7 cellular contexts compared by ENCODE assay signal in the genomic region with DNA sequence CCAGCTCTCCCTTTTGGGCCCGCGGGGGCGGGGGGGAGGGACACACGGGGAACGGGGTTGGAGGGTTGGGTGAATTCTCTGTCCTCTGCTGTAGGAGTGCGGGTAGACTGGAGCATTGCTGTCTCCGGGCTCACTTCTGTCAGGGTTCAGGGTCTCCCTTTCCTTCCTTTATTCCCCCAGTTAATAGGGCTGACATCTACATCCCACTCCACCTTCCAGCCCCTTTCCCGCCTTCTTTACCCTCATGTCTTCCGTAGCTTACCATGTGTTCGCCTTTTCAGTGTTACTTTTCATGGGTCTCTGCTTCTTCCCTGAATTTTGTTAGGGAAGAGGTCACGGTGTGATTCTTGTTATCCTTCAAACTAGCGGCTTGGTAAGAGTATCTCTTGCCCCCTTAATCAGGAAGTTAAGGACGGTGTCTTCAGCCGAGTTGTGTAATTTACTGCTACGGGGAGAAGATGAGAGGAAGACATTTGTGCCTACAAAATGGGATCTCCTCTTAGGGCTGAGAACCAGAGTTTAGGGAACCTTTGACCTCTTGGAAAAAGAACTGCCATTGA. TPM values are rescaled to one million over a fixed set of nuclear protein-coding genes. Genes with fewer than 3 reads are reported as not detected.
A peak's percentile ranks its signal among the peaks of the same experiment; 100 is the strongest.
DNase-seq lines count a peak whose midpoint lies in the region; ATAC-seq and TF ChIP-seq lines count a peak whose summit lies in the region.

No MANE protein-coding gene starts in this region.

- H3K4me3 ChIP-seq in GM08714 (ENCODE audit: low read length) (peak overlapping the region; percentile 81), esophagus (ENCODE audit: low read depth in 1 of 2, low read length in 2 of 2) (peak overlapping the region; percentile 86 to 99)

- H3K9me3 ChIP-seq in esophagus (ENCODE audit: control insufficient read depth in 2 of 2, insufficient read depth in 1 of 2, low read depth in 1 of 2, low read length in 1 of 2), result no peaks in the 10 kb centered on the region

- WGBS in esophagus, 2 donors, result 0% methylated on average over 15 of the region's 15 CpGs

- H3K27ac Mint-ChIP-seq in osteocyte (ENCODE audit: unreplicated experiment), result peak overlapping the region; percentile 70

- no peak for TF ChIP-seq CTCF in osteocyte (IDR thresholded peaks at IDR 0.05)

- no peaks in the 10 kb centered on the region for H3K27me3 ChIP-seq in esophagus (ENCODE audit: control insufficient read depth in 1 of 2, insufficient read depth in 2 of 2, low read length in 2 of 2)

- H3K36me3 ChIP-seq in esophagus (ENCODE audit: control insufficient read depth in 2 of 2, insufficient read depth in 2 of 2, low read length in 1 of 2), result no peaks in the 10 kb centered on the region

- no peaks in the 10 kb centered on the region for H3K36me3 Mint-ChIP-seq in osteocyte (ENCODE audit: unreplicated experiment)

- H3K27ac ChIP-seq in esophagus (ENCODE audit: low read depth in 2 of 2, low read length in 1 of 2), result peak overlapping the region; percentile 95 to 98

- H3K4me3 Mint-ChIP-seq in osteocyte (ENCODE audit: unreplicated experiment), result peak overlapping the region; percentile 85

- no peaks in the 10 kb centered on the region for H3K27me3 Mint-ChIP-seq in osteocyte (ENCODE audit: unreplicated experiment)

- H3K4me1 ChIP-seq in esophagus (ENCODE audit: control insufficient read depth in 2 of 2, insufficient read depth in 2 of 2, low read length in 1 of 2), result no peaks in the 10 kb centered on the region

- DNase-seq in osteocyte (ENCODE audit: extremely low spot score, unreplicated experiment) (no peak), DMS153 treated with DMSO at 0.1 percent for 48 hours (lab: John Stamatoyannopoulos, UW; ENCODE audit: unreplicated experiment) (no peak)
- DNase-seq in activated CD8-positive, alpha-beta memory T cell treated with anti-CD3 and anti-CD28 coated beads for 24 hours, result no peak

- H3K4me1 Mint-ChIP-seq in osteocyte (ENCODE audit: unreplicated experiment), result peaks cover 37% of the 10 kb centered on the region

- ATAC-seq in HG02642 (IDR thresholded peaks at IDR 0.05; ENCODE audit: poor library complexity, unreplicated experiment), result peak; percentile 8
- ATAC-seq in SK-N-SH treated with all-trans-retinoic acid at 6 μM for 48 hours, result peak; percentile 50; the same call in 2 of the 3 replicates

- H3K9me3 Mint-ChIP-seq in osteocyte (ENCODE audit: unreplicated experiment), result no peaks in the 10 kb centered on the region

TF ChIP-seq in SK-N-SH treated with all-trans-retinoic acid at 6 μM for 48 hours, 23 proteins besides CTCF, POLR2A, EP300 and RAD21:
- no peak for TF ChIP-seq ISL1 (CRISPR knock-in tag; IDR thresholded peaks at IDR 0.05)
- TF ChIP-seq PPARA (CRISPR knock-in tag; IDR thresholded peaks at IDR 0.05; ENCODE audit: borderline replicate concordance), result no peak
- 0 out of 2 replicates have a peak, but pooled peaks have one; percentile 18 for TF ChIP-seq ZFP3 (CRISPR knock-in tag; IDR thresholded peaks at IDR 0.05)

RNA-seq across cellular contexts. Expression of a gene that starts 0.9 kb away (rescaled TPM):
- 10 to 100 TPM; 56.8 to 60.2 TPM for polyA plus RNA-seq in esophagus
- total RNA-seq in osteocyte, result 48.3 and 51.0 TPM in 2 replicates
